In genomic region chr22:40651563-40652501, GRCh38 we compare ENCODE assay signal across 8 cellular contexts. TPM values are rescaled to one million over a fixed set of nuclear protein-coding genes. Genes with fewer than 3 reads are reported as not detected.
DNase-seq lines count a peak whose midpoint lies in the region; ATAC-seq and TF ChIP-seq lines count a peak whose summit lies in the region.

No MANE protein-coding gene starts in this region.

- no peaks in the 10 kb centered on the region for H3K79me2 ChIP-seq in KMS-11 (ENCODE audit: insufficient read depth, low read depth)

- TF ChIP-seq CTCF in GM12865 (IDR thresholded peaks at IDR 0.05; ENCODE audit: insufficient read depth, low read depth, low read length, missing control alignments) = no peak
- TF ChIP-seq CTCF in KMS-11 (conservative IDR thresholded peaks at IDR 0.05; ENCODE audit: low read depth, low read length) = no peak
- no peak for TF ChIP-seq CTCF in Panc1 (IDR thresholded peaks at IDR 0.05)
- TF ChIP-seq CTCF in epithelial cell of proximal tubule (conservative IDR thresholded peaks at IDR 0.05; ENCODE audit: low read depth, low read length) = no peak

- BruUV-seq in Panc1 (replicated peaks; lab: Mats Ljungman, UMichigan) = TSS peak; percentile 89

- peak overlapping the region; percentile 77 for H3K4me2 ChIP-seq in KMS-11

- CTCF ChIA-PET in Panc1 (lab: Charles Lee) = interaction anchor here (0.6 kb wide), 1 partner anchor 33 kb away, joined by 3 read pairs; no protein-coding TSS in a partner anchor

- ATAC-seq in Panc1 = peak; percentile 97
- no peak for ATAC-seq in HG02588 (IDR thresholded peaks at IDR 0.05; ENCODE audit: unreplicated experiment)

- H4K20me1 ChIP-seq in KMS-11 (ENCODE audit: insufficient read depth) = no peaks in the 10 kb centered on the region

- H3K4me1 ChIP-seq in KMS-11 (ENCODE audit: low read depth, poor library complexity, severe bottlenecking) (peaks cover 12% of the 10 kb centered on the region), Panc1 (ENCODE audit: control insufficient read depth, insufficient read depth, low read length) (peaks cover 25% of the 10 kb centered on the region), mucosa of rectum (ENCODE audit: control insufficient read depth in 2 of 2, insufficient read depth in 2 of 2, low read length in 2 of 2) (peaks cover 5 to 14% of the 10 kb centered on the region in 2 donors)

- H2AFZ ChIP-seq in KMS-11 (ENCODE audit: low read depth) = peak overlapping the region; percentile 79

- intact Hi-C loops in Panc1 (cut with micrococcal nuclease; ENCODE audit: unreplicated experiment) = no loop called here

- no peaks in the 10 kb centered on the region for H3K9me3 ChIP-seq in Panc1 (ENCODE audit: control insufficient read depth, insufficient read depth, low read depth, low read length)
- no peaks in the 10 kb centered on the region for H3K9me3 ChIP-seq in mucosa of rectum (ENCODE audit: control insufficient read depth in 2 of 2, low read length in 2 of 2)

- POLR2A ChIA-PET in Panc1 (lab: Charles Lee) = interaction anchor here (0.5 kb wide), 1 partner anchor 21 kb away, joined by 3 read pairs; no protein-coding TSS in a partner anchor

- H3K4me3 ChIP-seq in GM12865 (ENCODE audit: low read depth, low read length) = peak overlapping the region; percentile 71
- H3K4me3 ChIP-seq in KMS-11 (IDR thresholded peaks at IDR 0.05; ENCODE audit: insufficient read depth, low read depth, low read length) = no peak overlapping the region
- H3K4me3 ChIP-seq in Panc1 (ENCODE audit: low read depth in 2 of 2, low read length in 2 of 2) = peak overlapping the region; percentile 61 to 80
- peak overlapping the region; percentile 67 for H3K4me3 ChIP-seq in epithelial cell of proximal tubule (ENCODE audit: low read depth, low read length)
- H3K4me3 ChIP-seq in mucosa of rectum (ENCODE audit: low read length in 2 of 2) = peak overlapping the region; percentile 80 to 82

- H3K27ac ChIP-seq in KMS-11 (peak overlapping the region; percentile 87), Panc1 (ENCODE audit: low read length) (peak overlapping the region; percentile 97), mucosa of rectum (ENCODE audit: low read depth in 2 of 2, low read length in 2 of 2) (peak overlapping the region; percentile 95 to 96)

- no peaks in the 10 kb centered on the region for H3K27me3 ChIP-seq in KMS-11 (ENCODE audit: insufficient read depth, low read depth)
- no peaks in the 10 kb centered on the region for H3K27me3 ChIP-seq in Panc1 (ENCODE audit: control insufficient read depth, insufficient read depth, low read length)
- H3K27me3 ChIP-seq in mucosa of rectum (ENCODE audit: control insufficient read depth in 2 of 2, insufficient read depth in 2 of 2, low read length in 2 of 2) = no peaks in the 10 kb centered on the region

- H3K9ac ChIP-seq in KMS-11 = peak overlapping the region; percentile 93
- H3K9ac ChIP-seq in mucosa of rectum (ENCODE audit: low read depth in 1 of 2, low read length in 2 of 2) = peak overlapping the region; percentile 84 to 86

- in situ Hi-C loops in Panc1 (cut with HindIII; ENCODE audit: low pct_unique_long_range_greater_than_20kb, low sequenced_read_pairs) = no loop called here

- DNase-seq in GM12865 (ENCODE audit: low read depth) (peak; percentile 88), Panc1 (ENCODE audit: low read depth, low spot score) (peak; percentile 75), epithelial cell of proximal tubule (ENCODE audit: low read depth) (peak; percentile 86)
- peak; percentile 93 to 94 for DNase-seq in activated T-cell treated with anti-CD3 and anti-CD28 coated beads, Interleukin-2, amount 50 U/mL, for 48 hours
- peak; percentile 78 to 87 for DNase-seq in stimulated activated CD8-positive, alpha-beta memory T cell treated with anti-CD3 and anti-CD28 coated beads, Interleukin-2, amount 100 ng/mL, for 48 hours (ENCODE audit: low read depth in 2 of 2)

- H3K36me3 ChIP-seq in KMS-11 (ENCODE audit: insufficient read depth) = no peaks in the 10 kb centered on the region
- no peaks in the 10 kb centered on the region; the same call in 1 of the 2 replicates for H3K36me3 ChIP-seq in Panc1 (ENCODE audit: control insufficient read depth, insufficient read depth, low read length)
- no peaks in the 10 kb centered on the region for H3K36me3 ChIP-seq in mucosa of rectum (ENCODE audit: control insufficient read depth in 2 of 2, insufficient read depth in 2 of 2, low read length in 2 of 2)

RNA-seq across cellular contexts. Expression of gene MRTFA, which starts 15.3 kb away (rescaled TPM):
- total RNA-seq in Panc1 (2021; ENCODE audit: unreplicated experiment) (62.1 TPM), epithelial cell of proximal tubule (32.7 and 52.1 TPM in 2 replicates)
- 44.0 TPM for polyA plus RNA-seq in Panc1 (2012; ENCODE audit: insufficient read length)

RNA-seq across cellular contexts. Expression of gene MCHR1, which starts 27.5 kb away (rescaled TPM):
- not detected for total RNA-seq in Panc1 (2021; ENCODE audit: unreplicated experiment)
- 0.25 TPM for polyA plus RNA-seq in Panc1 (2012; ENCODE audit: insufficient read length)
- 0.23 TPM in 1 of 2 replicates, not detected in the other for total RNA-seq in epithelial cell of proximal tubule
